Comparison of ENCODE assay signal across 18 cellular contexts in genomic region chr15:32096867-32097266, GRCh38.
DNase-seq lines count a peak whose midpoint lies in the region; ATAC-seq and TF ChIP-seq lines count a peak whose summit lies in the region.
"Had no signal": no experiment of that assay in that cellular context is flagged by ENCODE, and none has a peak within 500 bp of the region (broad histone marks: within the 10 kb centered on the region; RNA-seq: fewer than 3 reads in every experiment).

No MANE protein-coding gene starts in this region.

- H3K23ac ChIP-seq in mesendoderm (ENCODE audit: low read length): no peak overlapping the region

- H3K27ac ChIP-seq in mesendoderm (ENCODE audit: low read depth, low read length): no peak overlapping the region
- H3K27ac ChIP-seq: 22Rv1, BLaER1, PC-9, SJSA1 had no signal

- no peak for ATAC-seq in HG02840 (IDR thresholded peaks at IDR 0.05; ENCODE audit: low FRiP score, unreplicated experiment)
- ATAC-seq: K562 had no signal

- peaks cover 0 to 2% (median 0%) of the 10 kb centered on the region in 5 experiments for H3K9me3 Mint-ChIP-seq in brain

- no peaks in the 10 kb centered on the region for H3K27me3 ChIP-seq in mesendoderm (ENCODE audit: insufficient read depth, low read length, poor library complexity)
- H3K27me3 ChIP-seq: BLaER1 had no signal

- H3K36me3 ChIP-seq in mesendoderm (ENCODE audit: control insufficient read depth, insufficient read depth, low read length): no peaks in the 10 kb centered on the region
- H3K36me3 ChIP-seq: BLaER1, HAP-1, SJSA1 had no signal

- H3K79me2 ChIP-seq in mesendoderm (ENCODE audit: control insufficient read depth, insufficient read depth, low read length): no peaks in the 10 kb centered on the region

- peaks cover 2% of the 10 kb centered on the region for H3K27me3 Mint-ChIP-seq in brain

- TF ChIP-seq CTCF in brain (conservative IDR thresholded peaks at IDR 0.05): no peak

- peak overlapping the region in 2 of 5 experiments; percentile 17 to 26 for H3K4me3 Mint-ChIP-seq in brain

- no peak overlapping the region for H2AK5ac ChIP-seq in mesendoderm (ENCODE audit: low read length)

- no peak overlapping the region for H3K4me2 ChIP-seq in mesendoderm (ENCODE audit: low read length)
- H3K4me2 ChIP-seq: BLaER1, PC-9 had no signal

- H3K79me1 ChIP-seq in mesendoderm (ENCODE audit: low read length): no peaks in the 10 kb centered on the region

- no peak overlapping the region for H2BK15ac ChIP-seq in mesendoderm (replicated peaks; ENCODE audit: low read depth)

- peak; percentile 47 for DNase-seq in DMS 273 (lab: John Stamatoyannopoulos, UW; ENCODE audit: unreplicated experiment)
- no peak for DNase-seq in DMS 273 treated with DMSO at 0.1 percent for 48 hours (lab: John Stamatoyannopoulos, UW)
- DNase-seq in NCI-H2171 treated with DMSO at 0.1 percent for 48 hours (lab: John Stamatoyannopoulos, UW): peak; percentile 65
- peak; percentile 19 for DNase-seq in mesendoderm
- no peak for DNase-seq in AML-193 (lab: John Stamatoyannopoulos, UW)
- no peak for DNase-seq in middle frontal gyrus (ENCODE audit: extremely low spot score, low spot score)
- DNase-seq: DMS153, NCI-H1436 treated with DMSO at 0.1 percent for 48 hours, NCI-H226, NCI-H526 treated with DMSO at 0.1 percent for 48 hours, PC-9 had no signal

- H2BK5ac ChIP-seq in mesendoderm (ENCODE audit: low read length): no peak overlapping the region

- no peak overlapping the region for H3K4me3 ChIP-seq in mesendoderm (ENCODE audit: low read length)
- H3K4me3 ChIP-seq: BLaER1, HAP-1, K562, PC-9, SJSA1 had no signal

- H3K27ac Mint-ChIP-seq in brain: peak overlapping the region in 3 of 5 experiments; percentile 86 to 91 (median 88)

- H3K4me1 ChIP-seq in mesendoderm (ENCODE audit: control insufficient read depth, low read depth, low read length): no peaks in the 10 kb centered on the region
- H3K4me1 ChIP-seq: HAP-1, SJSA1 had no signal

- no peak overlapping the region for H3K9ac ChIP-seq in mesendoderm (ENCODE audit: low read length)
- H3K9ac ChIP-seq: BLaER1 had no signal

- H4K8ac ChIP-seq in mesendoderm (ENCODE audit: low read depth, low read length): no peak overlapping the region

- H3K36me3 Mint-ChIP-seq in brain: no peaks in the 10 kb centered on the region

- H3K4me1 Mint-ChIP-seq in brain: peaks cover 63% of the 10 kb centered on the region

- H3K56ac ChIP-seq in mesendoderm (ENCODE audit: low read length): no peak overlapping the region

- H2BK120ac ChIP-seq in mesendoderm (ENCODE audit: low read depth, low read length): no peak overlapping the region

- no peak overlapping the region for H3K4ac ChIP-seq in mesendoderm (ENCODE audit: low read depth, low read length)

- no CpG with 5 or more reads among the region's 10 CpGs for WGBS in mesendoderm (ENCODE audit: extremely low coverage, insufficient coverage, low lambda C conversion rate)

- no peak overlapping the region for H3K18ac ChIP-seq in mesendoderm (ENCODE audit: low read length)

- H4K5ac ChIP-seq in mesendoderm (ENCODE audit: low read length): no peak overlapping the region

Comparison
In these comparisons a context has a peak if more than half of its experiments do, and no peak if none do; other contexts are left out.
1. DNase-seq: peak in DMS 273 (single experiment), NCI-H2171 treated with DMSO at 0.1 percent for 48 hours (single experiment) and mesendoderm (single experiment); none in DMS 273 treated with DMSO at 0.1 percent for 48 hours (single experiment), AML-193 (0 of 2) and middle frontal gyrus (single experiment).